ENCODE assay signal across 1 cellular context in the genomic region with DNA sequence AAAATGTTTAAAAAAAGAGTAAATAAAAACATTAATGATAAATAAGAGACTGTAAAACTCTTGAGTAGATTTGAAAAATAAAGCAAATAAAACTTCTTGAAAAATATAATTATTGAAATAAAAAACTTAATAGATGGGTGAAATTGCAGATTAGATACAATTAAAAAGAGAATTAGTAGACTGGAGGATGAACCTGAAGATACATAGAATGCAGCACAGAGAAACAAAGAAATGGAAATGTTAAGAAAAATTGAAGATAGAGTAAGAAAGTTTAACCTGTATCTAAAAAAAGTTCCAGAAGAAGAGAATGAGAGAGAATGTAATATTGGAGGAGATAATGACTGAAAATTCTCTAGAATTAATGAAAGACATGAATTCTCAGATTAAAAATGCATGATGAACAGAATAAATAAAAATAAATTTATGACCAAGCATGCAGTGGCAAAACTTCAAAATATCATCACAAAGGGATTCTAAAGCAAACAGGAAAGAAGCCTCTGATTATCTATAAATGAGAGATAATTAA.
TF ChIP-seq lines count a peak whose summit lies in the region.

No MANE protein-coding gene starts in this region.

TF ChIP-seq in SK-N-SH, 30 proteins besides CTCF, POLR2A, EP300 and RAD21 (continued from another document):
- TF ChIP-seq USF2 (IDR thresholded peaks at IDR 0.05; ENCODE audit: borderline replicate concordance, low read depth, low read length): no peak
- TF ChIP-seq FOXJ3 (CRISPR knock-in tag; IDR thresholded peaks at IDR 0.05): no peak
- TF ChIP-seq SMC3 (IDR thresholded peaks at IDR 0.05; ENCODE audit: low read depth, low read length): no peak
- TF ChIP-seq NRF1 (IDR thresholded peaks at IDR 0.05; ENCODE audit: low read depth, low read length): no peak
- no peak for TF ChIP-seq RFX5 (IDR thresholded peaks at IDR 0.05; ENCODE audit: low read length)
- TF ChIP-seq CHD2 (IDR thresholded peaks at IDR 0.05; ENCODE audit: low read length, partially characterized antibody): no peak
- TF ChIP-seq EZH2phosphoT487 (IDR thresholded peaks at IDR 0.05; ENCODE audit: borderline replicate concordance, low read depth): no peak
TF ChIP-seq in SK-N-SH: peak in this region for 0.
